ENCODE assay signal across 12 cellular contexts in genomic region chr12:125220404-125221273, GRCh38. TPM values are rescaled to one million over a fixed set of nuclear protein-coding genes. Genes with fewer than 3 reads are reported as not detected.
A peak's percentile ranks its signal among the peaks of the same experiment; 100 is the strongest.
DNase-seq lines count a peak whose midpoint lies in the region; ATAC-seq and TF ChIP-seq lines count a peak whose summit lies in the region.
"Had no signal": no experiment of that assay in that cellular context is flagged by ENCODE, and none has a peak within 500 bp of the region (broad histone marks: within the 10 kb centered on the region; RNA-seq: fewer than 3 reads in every experiment).

No MANE protein-coding gene starts in this region.

- no peak overlapping the region for H3K4me3 ChIP-seq in fibroblast of the aortic adventitia (ENCODE audit: low read depth, low read length)
- H3K4me3 ChIP-seq: lower lobe of right lung had no signal

- peak; percentile 54 for DNase-seq in DMS79 (lab: John Stamatoyannopoulos, UW)
- peak; percentile 34 for DNase-seq in HEK293T (ENCODE audit: extremely low spot score)
- DNase-seq in NCI-H82 treated with DMSO at 0.1 percent for 48 hours (lab: John Stamatoyannopoulos, UW; ENCODE audit: unreplicated experiment), result peak; percentile 90
- DNase-seq in fibroblast of the aortic adventitia (ENCODE audit: low read depth), result peak; percentile 42
- no peak for DNase-seq in CD1c-positive myeloid dendritic cell (ENCODE audit: extremely low spot score)
- no peak for DNase-seq in HUDEP-2 (lab: John Stamatoyannopoulos, UW; ENCODE audit: unreplicated experiment in 76 of 76)
- DNase-seq: activated T-cell treated with anti-CD3 and anti-CD28 coated beads, Interleukin-2, amount 50 U/mL, for 24 hours; CD4-positive, CD25-positive, alpha-beta regulatory T cell; lower lobe of right lung; NCI-H1048; stimulated activated naive CD4-positive, alpha-beta T cell treated with Interleukin-2 at 50 U/mL for 16 hours had no signal

- no peak for ATAC-seq in GM19463 (IDR thresholded peaks at IDR 0.05; ENCODE audit: unreplicated experiment)
- ATAC-seq: lower lobe of right lung had no signal

- CTCF ChIA-PET in HEK293T (lab: Yijun Ruan, JAX), result interaction anchor here (1.1 kb wide), 1 partner anchor 18 kb away, joined by 4 read pairs; no protein-coding TSS in a partner anchor

- TF ChIP-seq CTCF in fibroblast of the aortic adventitia (IDR thresholded peaks at IDR 0.05; ENCODE audit: insufficient read depth, low read length), result no peak

- POLR2A ChIA-PET in HEK293T (lab: Yijun Ruan, JAX), result no interaction called here

TF ChIP-seq in HEK293T, 16 proteins besides CTCF, POLR2A, EP300 and RAD21:
- TF ChIP-seq ARNT (IDR thresholded peaks at IDR 0.05) (no peak), CTBP1 (IDR thresholded peaks at IDR 0.05; ENCODE audit: borderline replicate concordance) (no peak), NFRKB (IDR thresholded peaks at IDR 0.05) (no peak), LEF1 (IDR thresholded peaks at IDR 0.05; ENCODE audit: borderline replicate concordance) (no peak), HDGF (IDR thresholded peaks at IDR 0.05; ENCODE audit: borderline replicate concordance) (no peak), TARDBP (IDR thresholded peaks at IDR 0.05) (no peak), FOXA1 (IDR thresholded peaks at IDR 0.05) (no peak)
- TF ChIP-seq, protein P1, sequence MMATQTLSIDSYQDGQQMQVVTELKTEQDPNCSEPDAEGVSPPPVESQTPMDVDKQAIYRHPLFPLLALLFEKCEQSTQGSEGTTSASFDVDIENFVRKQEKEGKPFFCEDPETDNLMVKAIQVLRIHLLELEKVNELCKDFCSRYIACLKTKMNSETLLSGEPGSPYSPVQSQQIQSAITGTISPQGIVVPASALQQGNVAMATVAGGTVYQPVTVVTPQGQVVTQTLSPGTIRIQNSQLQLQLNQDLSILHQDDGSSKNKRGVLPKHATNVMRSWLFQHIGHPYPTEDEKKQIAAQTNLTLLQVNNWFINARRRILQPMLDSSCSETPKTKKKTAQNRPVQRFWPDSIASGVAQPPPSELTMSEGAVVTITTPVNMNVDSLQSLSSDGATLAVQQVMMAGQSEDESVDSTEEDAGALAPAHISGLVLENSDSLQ (IDR thresholded peaks at IDR 0.05), result peak; percentile 54; the same call in 1 of the 2 replicates

RNA-seq across cellular contexts. Expression of gene TMEM132B, which starts 34.5 kb away (rescaled TPM):
- 5.0 and 49.9 TPM in 2 replicates for total RNA-seq in fibroblast of the aortic adventitia (ENCODE audit: low replicate concordance)
- total RNA-seq: CD4-positive, CD25-positive, alpha-beta regulatory T cell had no signal

Comparison
In these comparisons a context has a peak if more than half of its experiments do, and no peak if none do; other contexts are left out.
1. DNase-seq: peak in DMS79 (single experiment), HEK293T (single experiment), NCI-H82 treated with DMSO at 0.1 percent for 48 hours (single experiment) and fibroblast of the aortic adventitia (single experiment); none in CD1c-positive myeloid dendritic cell (single experiment) and HUDEP-2 (0 of 76).